ENCODE assay signal across 8 cellular contexts in genomic region chr12:72141381-72141780, GRCh38.
DNase-seq lines count a peak whose midpoint lies in the region; ATAC-seq and TF ChIP-seq lines count a peak whose summit lies in the region.

No MANE protein-coding gene starts in this region.

- H3K27me3 Mint-ChIP-seq in naive thymus-derived CD8-positive, alpha-beta T cell: peaks cover 0 to 3% (median 0%) of the 10 kb centered on the region in 5 donors
- H3K27me3 Mint-ChIP-seq in immature natural killer cell (ENCODE audit: low read depth in 3 of 3): peaks cover 0 to 2% (median 0%) of the 10 kb centered on the region in 3 donors

- no peak overlapping the region for H3K27ac Mint-ChIP-seq in naive thymus-derived CD8-positive, alpha-beta T cell
- no peak overlapping the region for H3K27ac Mint-ChIP-seq in immature natural killer cell

- TF ChIP-seq CTCF in epithelial cell of proximal tubule (conservative IDR thresholded peaks at IDR 0.05; ENCODE audit: low read depth, low read length): peak; percentile 33

- DNase-seq in HuH-7.5 (ENCODE audit: low spot score) (peak; percentile 10), epithelial cell of proximal tubule (ENCODE audit: low read depth) (no peak), immature natural killer cell (no peak)
- DNase-seq in naive thymus-derived CD8-positive, alpha-beta T cell: no peak
- no peak for DNase-seq in activated CD4-positive, alpha-beta T cell treated with anti-CD3 and anti-CD28 coated beads, Interleukin-2, amount 50 U/mL, for 48 hours
- no peak for DNase-seq in activated CD4-positive, alpha-beta T cell treated with anti-CD3 and anti-CD28 coated beads for 4 hours

- no peak overlapping the region for H3K4me3 Mint-ChIP-seq in naive thymus-derived CD8-positive, alpha-beta T cell
- no peak overlapping the region for H3K4me3 Mint-ChIP-seq in immature natural killer cell

- H3K9me3 Mint-ChIP-seq in naive thymus-derived CD8-positive, alpha-beta T cell: peaks cover 0 to 2% (median 0%) of the 10 kb centered on the region in 9 donors
- peaks cover 0 to 18% (median 6%) of the 10 kb centered on the region in 6 donors for H3K9me3 Mint-ChIP-seq in immature natural killer cell

- POLR2A ChIA-PET in naive thymus-derived CD8-positive, alpha-beta T cell (lab: Charles Lee): no interaction called here

- ATAC-seq in GM18498 (IDR thresholded peaks at IDR 0.05; ENCODE audit: unreplicated experiment): peak; percentile 97
- peak; percentile 95 for ATAC-seq in GM21737 (IDR thresholded peaks at IDR 0.05; ENCODE audit: unreplicated experiment)
- no peak for ATAC-seq in naive thymus-derived CD8-positive, alpha-beta T cell

- no peaks in the 10 kb centered on the region for H3K36me3 Mint-ChIP-seq in naive thymus-derived CD8-positive, alpha-beta T cell
- H3K36me3 Mint-ChIP-seq in immature natural killer cell: no peaks in the 10 kb centered on the region

- H3K4me1 Mint-ChIP-seq in naive thymus-derived CD8-positive, alpha-beta T cell: no peaks in the 10 kb centered on the region
- no peaks in the 10 kb centered on the region for H3K4me1 Mint-ChIP-seq in immature natural killer cell

- H3K4me3 ChIP-seq in epithelial cell of proximal tubule (ENCODE audit: low read depth, low read length): no peak overlapping the region

Comparison
In these comparisons a context has a peak if more than half of its experiments do, and no peak if none do; other contexts are left out.
1. ATAC-seq: peak in GM18498 (single experiment) and GM21737 (single experiment); none in naive thymus-derived CD8-positive, alpha-beta T cell (0 of 2).